ENCODE assay signal across 9 cellular contexts in genomic region chr5:172437445-172438303, GRCh38. TPM values are rescaled to one million over a fixed set of nuclear protein-coding genes. Genes with fewer than 3 reads are reported as not detected.
DNase-seq lines count a peak whose midpoint lies in the region; ATAC-seq and TF ChIP-seq lines count a peak whose summit lies in the region.
"Had no signal": no experiment of that assay in that cellular context is flagged by ENCODE, and none has a peak within 500 bp of the region (broad histone marks: within the 10 kb centered on the region; RNA-seq: fewer than 3 reads in every experiment).

No MANE protein-coding gene starts in this region.

- POLR2A ChIA-PET in MCF 10A (lab: Yijun Ruan, JAX): interaction anchor here (0.8 to 3.8 kb wide), 11 partner anchors 9 to 546 kb away, joined by 3 to 59 read pairs (median 4); partner anchors contain the start of gene ATP6V0E1

- TF ChIP-seq CTCF in AG10803 (conservative IDR thresholded peaks at IDR 0.05; ENCODE audit: low read length): no peak
- TF ChIP-seq CTCF in MCF 10A (IDR thresholded peaks at IDR 0.05; ENCODE audit: unreplicated experiment): no peak
- TF ChIP-seq CTCF in right lobe of liver (IDR thresholded peaks at IDR 0.05): no peak

- no TSS peak for BruUV-seq in MCF 10A (replicated peaks; lab: Mats Ljungman, UMichigan)

- 57% methylated on average over 7 of the region's 14 CpGs for WGBS in right lobe of liver (ENCODE audit: insufficient coverage, low coverage, low lambda C conversion rate, missing lambda C conversion rate)

- H3K4me1 Mint-ChIP-seq in MCF 10A (ENCODE audit: insufficient read depth, unreplicated experiment): peaks cover 18% of the 10 kb centered on the region
- H3K4me1 Mint-ChIP-seq in activated T-cell treated with anti-CD3 and anti-CD28 coated beads, Interleukin-2, amount 50 U/mL, for 72 hours (ENCODE audit: low read depth): peaks cover 2% of the 10 kb centered on the region

- H3K27me3 Mint-ChIP-seq in MCF 10A (ENCODE audit: insufficient read depth, unreplicated experiment): no peaks in the 10 kb centered on the region
- no peaks in the 10 kb centered on the region for H3K27me3 Mint-ChIP-seq in activated T-cell treated with anti-CD3 and anti-CD28 coated beads, Interleukin-2, amount 50 U/mL, for 72 hours (ENCODE audit: low read depth)

- peak; percentile 84 for DNase-seq in AG10803 (ENCODE audit: low read depth)
- peak; percentile 54 for DNase-seq in NCI-H2081 treated with DMSO at 0.1 percent for 48 hours (lab: John Stamatoyannopoulos, UW)
- DNase-seq in MCF 10A (ENCODE audit: unreplicated experiment): peak; percentile 98
- peak in 2 of 3 donors; percentile 68 to 72 for DNase-seq in right lobe of liver
- no peak for DNase-seq in activated T-cell treated with anti-CD3 and anti-CD28 coated beads, Interleukin-2, amount 50 U/mL, for 72 hours
- DNase-seq in effector CD8-positive, alpha-beta T cell (lab: John Stamatoyannopoulos, UW): no peak

- H3K4me1 ChIP-seq in right lobe of liver: no peaks in the 10 kb centered on the region
- H3K4me1 ChIP-seq: parathyroid adenoma had no signal

- no peaks in the 10 kb centered on the region for H3K9me3 ChIP-seq in right lobe of liver

- ATAC-seq in right lobe of liver (peak in 3 of 4 donors; percentile 39 to 80 (median 53)), HG03439 (IDR thresholded peaks at IDR 0.05; ENCODE audit: unreplicated experiment) (no peak), HG03460 (IDR thresholded peaks at IDR 0.05; ENCODE audit: unreplicated experiment) (no peak)
- ATAC-seq in activated T-cell treated with anti-CD3 and anti-CD28 coated beads, Interleukin-2, amount 50 U/mL, for 72 hours (replicated peaks in 1 of 2): no peak

- peaks cover 7% of the 10 kb centered on the region for H3K36me3 Mint-ChIP-seq in MCF 10A (ENCODE audit: insufficient read depth, unreplicated experiment)
- H3K36me3 Mint-ChIP-seq in activated T-cell treated with anti-CD3 and anti-CD28 coated beads, Interleukin-2, amount 50 U/mL, for 72 hours (ENCODE audit: insufficient read depth in 2 of 2): no peaks in the 10 kb centered on the region

- peak overlapping the region; percentile 39 for H3K4me3 Mint-ChIP-seq in MCF 10A (ENCODE audit: unreplicated experiment)
- no peak overlapping the region for H3K4me3 Mint-ChIP-seq in activated T-cell treated with anti-CD3 and anti-CD28 coated beads, Interleukin-2, amount 50 U/mL, for 72 hours

- H3K9me3 Mint-ChIP-seq in MCF 10A (ENCODE audit: unreplicated experiment): no peaks in the 10 kb centered on the region
- no peaks in the 10 kb centered on the region for H3K9me3 Mint-ChIP-seq in activated T-cell treated with anti-CD3 and anti-CD28 coated beads, Interleukin-2, amount 50 U/mL, for 72 hours

- H3K4me3 ChIP-seq in AG10803 (ENCODE audit: low read length) (no peak overlapping the region), right lobe of liver (no peak overlapping the region)

- CTCF ChIA-PET in MCF 10A (lab: Yijun Ruan, JAX): interaction anchor here (0.9 to 16.1 kb wide), 7 partner anchors 13 to 331 kb away, joined by 3 to 147 read pairs (median 4); no protein-coding TSS in a partner anchor

- intact Hi-C loops in MCF 10A (cut with micrococcal nuclease): no loop called here
- intact Hi-C loops in right lobe of liver (cut with DNase I): no loop called here

- no peak overlapping the region for H3K27ac ChIP-seq in right lobe of liver
- H3K27ac ChIP-seq: parathyroid adenoma had no signal

- no peak for TF ChIP-seq POLR2A in right lobe of liver (IDR thresholded peaks at IDR 0.05)

- no peaks in the 10 kb centered on the region for H3K27me3 ChIP-seq in right lobe of liver

- H3K36me3 ChIP-seq in right lobe of liver: no peaks in the 10 kb centered on the region

- H3K27ac Mint-ChIP-seq in MCF 10A (ENCODE audit: low read depth, unreplicated experiment): no peak overlapping the region
- no peak overlapping the region for H3K27ac Mint-ChIP-seq in activated T-cell treated with anti-CD3 and anti-CD28 coated beads, Interleukin-2, amount 50 U/mL, for 72 hours

RNA-seq across cellular contexts. Expression of gene SH3PXD2B, which starts 16.7 kb away (rescaled TPM):
- total RNA-seq in MCF 10A (2022): 34.1 and 42.3 TPM in 2 replicates
- total RNA-seq in right lobe of liver: 1 to 10 TPM; 2.5 to 6.8 (median 5.2) TPM
- 1 to 10 TPM in 1 of 2 donors, under 1 TPM in 1; 0.49 to 1.3 TPM for total RNA-seq in activated T-cell treated with anti-CD3 and anti-CD28 coated beads, Interleukin-2, amount 50 U/mL, for 72 hours

Comparison
In these comparisons a context has a peak if more than half of its experiments do, and no peak if none do; other contexts are left out.
1. DNase-seq: peak in AG10803 (single experiment), NCI-H2081 treated with DMSO at 0.1 percent for 48 hours (single experiment), MCF 10A (single experiment) and right lobe of liver (2 of 3); none in activated T-cell treated with anti-CD3 and anti-CD28 coated beads, Interleukin-2, amount 50 U/mL, for 72 hours (0 of 2) and effector CD8-positive, alpha-beta T cell (single experiment).
2. ATAC-seq: peak in right lobe of liver (3 of 4); none in activated T-cell treated with anti-CD3 and anti-CD28 coated beads, Interleukin-2, amount 50 U/mL, for 72 hours (0 of 2), HG03439 (single experiment) and HG03460 (single experiment).